ENCODE assay signal across 8 cellular contexts in the genomic region with DNA sequence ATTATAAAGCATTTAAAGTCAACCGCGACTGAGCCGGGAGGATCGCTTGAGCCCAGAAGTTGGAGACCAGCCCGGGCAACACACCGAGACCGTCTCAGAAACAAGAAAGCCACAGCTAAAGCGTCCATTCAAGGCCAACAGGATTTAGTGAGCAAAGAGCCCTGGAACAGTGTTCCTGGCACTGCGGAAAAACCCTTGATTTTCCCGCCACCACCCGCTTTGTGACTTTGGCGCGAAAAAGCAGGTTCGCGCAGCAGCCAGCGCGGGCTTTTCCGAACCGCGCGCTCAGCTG. TPM values are rescaled to one million over a fixed set of nuclear protein-coding genes. Genes with fewer than 3 reads are reported as not detected.
DNase-seq lines count a peak whose midpoint lies in the region; ATAC-seq and TF ChIP-seq lines count a peak whose summit lies in the region.

No MANE protein-coding gene starts in this region.

- 0% methylated on average over 21 of the region's 21 CpGs for WGBS in heart right ventricle, 2 donors
- 0 to 2% methylated on average over 15 to 21 of the region's 21 CpGs for whole genome bisulfite sequencing in mesodermal cell (ENCODE audit: insufficient coverage in 2 of 2), 2 experiments

- ATAC-seq in heart right ventricle, result no peak
- no peak for ATAC-seq in left cardiac atrium

- H3K4me3 ChIP-seq in heart right ventricle (peak overlapping the region; percentile 48 to 92 (median 74)), brain microvascular endothelial cell (ENCODE audit: low read depth, low read length) (peak overlapping the region; percentile 98), mesodermal cell (ENCODE audit: extremely low read depth, insufficient read depth, low read length, poor library complexity, severe bottlenecking) (peak overlapping the region; percentile 80), uterus (peak overlapping the region; percentile 94 to 97)

- no peak for DNase-seq in heart right ventricle
- no peak for DNase-seq in left cardiac atrium
- no peak for DNase-seq in brain microvascular endothelial cell
- DNase-seq in uterus, result no peak
- no peak for DNase-seq in NOMO-1 treated with DMSO at 0.1 percent for 48 hours (lab: John Stamatoyannopoulos, UW; ENCODE audit: unreplicated experiment)
- no peak for DNase-seq in SKM-1 (lab: John Stamatoyannopoulos, UW; ENCODE audit: unreplicated experiment)
- DNase-seq in activated CD4-positive, alpha-beta T cell treated with anti-CD3 and anti-CD28 coated beads, Interleukin-2, amount 50 U/mL, for 4 hours, result no peak

- no peaks in the 10 kb centered on the region for H3K9me3 ChIP-seq in heart right ventricle
- H3K9me3 ChIP-seq in mesodermal cell (ENCODE audit: control insufficient read depth, low read length), result no peaks in the 10 kb centered on the region
- H3K9me3 ChIP-seq in uterus, result no peaks in the 10 kb centered on the region

- H3K36me3 ChIP-seq in heart right ventricle (peaks cover 0 to 44% (median 25%) of the 10 kb centered on the region in 9 donors), brain microvascular endothelial cell (replicated peaks) (peaks cover 24% of the 10 kb centered on the region), mesodermal cell (ENCODE audit: control insufficient read depth, insufficient read depth, low read length) (peaks cover 43% of the 10 kb centered on the region), uterus (no peaks in the 10 kb centered on the region)

- TF ChIP-seq CTCF in heart right ventricle (IDR thresholded peaks at IDR 0.05) (no peak), brain microvascular endothelial cell (IDR thresholded peaks at IDR 0.05; ENCODE audit: low read depth, low read length, missing control alignments) (no peak), uterus (IDR thresholded peaks at IDR 0.05) (no peak)

- no peak for TF ChIP-seq POLR2A in uterus (IDR thresholded peaks at IDR 0.05)

- H3K4me1 ChIP-seq in heart right ventricle, result peaks cover 5 to 41% (median 21%) of the 10 kb centered on the region in 9 donors
- no peaks in the 10 kb centered on the region for H3K4me1 ChIP-seq in mesodermal cell (ENCODE audit: control insufficient read depth, insufficient read depth, low read length, poor library complexity, severe bottlenecking)
- peaks cover 5 to 9% of the 10 kb centered on the region in 2 donors for H3K4me1 ChIP-seq in uterus

- intact Hi-C loops in heart right ventricle (cut with DNase I) (no loop called here), left cardiac atrium (cut with DNase I) (no loop called here), uterus (cut with DNase I; ENCODE audit: low total_unique reads) (no loop called here)

- in situ Hi-C loops in brain microvascular endothelial cell (cut with HindIII; ENCODE audit: low pct_ligation_motif_present, low sequenced_read_pairs), result no loop called here

- H3K27ac ChIP-seq in heart right ventricle (peak overlapping the region in 8 of 10 donors; percentile 69 to 90 (median 81)), brain microvascular endothelial cell (no peak overlapping the region), mesodermal cell (ENCODE audit: low read depth, low read length, severe bottlenecking) (peak overlapping the region; percentile 31), uterus (peak overlapping the region; percentile 89 to 98)

- H3K27me3 ChIP-seq in heart right ventricle, result no peaks in the 10 kb centered on the region
- no peaks in the 10 kb centered on the region for H3K27me3 ChIP-seq in brain microvascular endothelial cell (replicated peaks)
- H3K27me3 ChIP-seq in uterus, result no peaks in the 10 kb centered on the region

RNA-seq across cellular contexts. Expression of gene PCNA, which starts 0.7 kb away (rescaled TPM):
- total RNA-seq in heart right ventricle, result 10 to 100 TPM; 17.9 to 37.3 (median 21.4) TPM
- polyA plus RNA-seq in heart right ventricle, result 10 to 100 TPM; 11.6 to 39.1 TPM
- total RNA-seq in left cardiac atrium, result 10 to 100 TPM; 23.9 to 38.1 TPM
- polyA plus RNA-seq in mesodermal cell (2013, experiment 1 of 2), result 144 TPM
- polyA plus RNA-seq in mesodermal cell (2013, experiment 2 of 2), result 143 TPM
- total RNA-seq in uterus, result 100 to 1,000 TPM in 1 of 4 donors, 10 to 100 TPM in 3; 43.0 to 112 (median 59.6) TPM

RNA-seq across cellular contexts. Expression of gene TMEM230, which starts 6.2 kb away (rescaled TPM):
- total RNA-seq in heart right ventricle, result 10 to 100 TPM; 75.2 to 96.4 (median 82.0) TPM
- polyA plus RNA-seq in heart right ventricle, result 100 to 1,000 TPM in 1 of 2 donors, 10 to 100 TPM in 1; 85.9 to 135 TPM
- 10 to 100 TPM; 93.4 to 97.1 TPM for total RNA-seq in left cardiac atrium
- 110 TPM for polyA plus RNA-seq in mesodermal cell (2013, experiment 1 of 2)
- 114 TPM for polyA plus RNA-seq in mesodermal cell (2013, experiment 2 of 2)
- total RNA-seq in uterus, result 10 to 100 TPM; 66.1 to 94.1 (median 89.9) TPM

RNA-seq across cellular contexts. Expression of gene CDS2, which starts 7.7 kb away (rescaled TPM):
- total RNA-seq in heart right ventricle (100 to 1,000 TPM in 1 of 10 donors, 10 to 100 TPM in 9; 67.5 to 100 (median 85.7) TPM), left cardiac atrium (10 to 100 TPM; 57.7 to 77.7 TPM), uterus (10 to 100 TPM; 22.5 to 66.6 (median 41.7) TPM)
- 10 to 100 TPM; 16.7 to 23.1 TPM for polyA plus RNA-seq in heart right ventricle
- 32.3 TPM for polyA plus RNA-seq in mesodermal cell (2013, experiment 1 of 2)
- polyA plus RNA-seq in mesodermal cell (2013, experiment 2 of 2), result 27.7 TPM
